ENCODE assay signal across 14 cellular contexts in the genomic region with DNA sequence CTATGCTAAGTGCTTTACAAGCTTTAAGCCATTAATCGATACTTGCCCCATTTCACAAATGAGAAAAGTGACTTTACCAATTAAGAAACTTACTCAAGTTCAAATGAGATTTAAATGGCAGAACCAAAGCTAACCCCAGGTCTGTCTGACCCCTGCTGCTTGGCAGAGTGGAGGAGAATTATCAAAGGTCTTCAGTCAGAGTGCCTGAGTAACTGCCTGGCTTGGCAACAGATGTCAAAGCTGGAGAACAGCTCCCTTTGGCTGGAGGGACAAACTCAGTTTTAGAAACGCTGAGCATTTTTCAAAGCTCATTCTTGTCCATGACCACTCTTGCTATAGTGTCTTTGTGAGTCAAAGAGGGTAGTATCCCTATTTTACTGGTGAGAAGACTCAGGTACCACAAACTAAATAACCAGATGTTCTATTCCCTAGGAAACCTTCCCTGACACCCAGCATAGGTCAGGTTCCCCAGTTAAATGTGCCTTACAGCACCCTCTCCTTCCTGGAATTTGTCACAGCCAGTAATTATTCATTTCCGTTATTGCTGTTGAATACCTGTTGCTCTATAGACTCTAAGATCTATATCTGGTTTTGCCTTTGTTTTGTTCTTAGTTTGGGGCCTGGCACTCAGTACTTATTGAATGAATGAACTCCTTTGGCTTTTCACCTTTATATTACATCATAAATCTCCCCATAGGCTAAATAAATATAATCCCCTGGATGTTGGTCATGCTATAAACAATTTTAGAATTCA.
"Had no signal": no experiment of that assay in that cellular context is flagged by ENCODE, and none has a peak within 500 bp of the region (broad histone marks: within the 10 kb centered on the region; RNA-seq: fewer than 3 reads in every experiment).

No MANE protein-coding gene starts in this region.

- H3K27ac ChIP-seq: adrenal gland, parathyroid adenoma, tibial artery, uterus had no signal

- H3K4me3 ChIP-seq: adrenal gland, mucosa of descending colon, tibial artery, uterus had no signal

- H3K79me2 ChIP-seq: parathyroid adenoma had no signal

- H2AFZ ChIP-seq: parathyroid adenoma had no signal

- H3K4me3 Mint-ChIP-seq: activated naive CD4-positive, alpha-beta T cell treated with anti-CD3 and anti-CD28 coated beads, Interleukin-2, amount 50 U/mL, for 24 hours; activated T-cell treated with anti-CD3 and anti-CD28 coated beads, Interleukin-2, amount 50 U/mL, for 4 hours; naive thymus-derived CD4-positive, alpha-beta T cell; T-helper 2 cell treated with Interferon-gamma antibody and Interleukin-4, amounts not matched to agents 5 μg/mL and 100 μg/mL, for 36 hours had no signal

- DNase-seq: activated CD4-positive, alpha-beta T cell treated with anti-CD3 and anti-CD28 coated beads, Interleukin-2, amount 50 U/mL, for 48 hours; activated effector memory CD4-positive, alpha-beta T cell treated with anti-CD3 and anti-CD28 coated beads, Interleukin-2, amount 50 U/mL, for 16 hours; activated T-cell treated with anti-CD3 and anti-CD28 coated beads, Interleukin-2, amount 50 U/mL, for 4 hours; adrenal gland; islet precursor cell; mucosa of descending colon; naive thymus-derived CD4-positive, alpha-beta T cell; stimulated activated CD4-positive, alpha-beta T cell treated with anti-CD3 and anti-CD28 coated beads, Interleukin-2, amount 100 ng/mL, for 48 hours; stimulated activated naive CD4-positive, alpha-beta T cell; tibial artery; uterus had no signal

- H3K27ac Mint-ChIP-seq: activated naive CD4-positive, alpha-beta T cell treated with anti-CD3 and anti-CD28 coated beads, Interleukin-2, amount 50 U/mL, for 24 hours; naive thymus-derived CD4-positive, alpha-beta T cell; T-helper 2 cell treated with Interferon-gamma antibody and Interleukin-4, amounts not matched to agents 5 μg/mL and 100 μg/mL, for 36 hours had no signal

- ATAC-seq: activated T-cell treated with anti-CD3 and anti-CD28 coated beads, Interleukin-2, amount 50 U/mL, for 4 hours; mucosa of descending colon; naive thymus-derived CD4-positive, alpha-beta T cell had no signal

- H3K4me1 ChIP-seq: uterus had no signal

- H3K36me3 Mint-ChIP-seq: activated naive CD4-positive, alpha-beta T cell treated with anti-CD3 and anti-CD28 coated beads, Interleukin-2, amount 50 U/mL, for 24 hours had no signal

- H3K9me3 ChIP-seq: adrenal gland, mucosa of descending colon, tibial artery, uterus had no signal

- H3K36me3 ChIP-seq: adrenal gland, tibial artery, uterus had no signal

- H3K9ac ChIP-seq: parathyroid adenoma had no signal

- H3K9me3 Mint-ChIP-seq: activated naive CD4-positive, alpha-beta T cell treated with anti-CD3 and anti-CD28 coated beads, Interleukin-2, amount 50 U/mL, for 24 hours; activated T-cell treated with anti-CD3 and anti-CD28 coated beads, Interleukin-2, amount 50 U/mL, for 4 hours; T-helper 2 cell treated with Interferon-gamma antibody and Interleukin-4, amounts not matched to agents 5 μg/mL and 100 μg/mL, for 36 hours had no signal

- H3K27me3 ChIP-seq: adrenal gland, tibial artery, uterus had no signal
